In genomic region chr3:24519368-24520100, GRCh38 we compare ENCODE assay signal across 9 cellular contexts. TPM values are rescaled to one million over a fixed set of nuclear protein-coding genes. Genes with fewer than 3 reads are reported as not detected.
A peak's percentile ranks its signal among the peaks of the same experiment; 100 is the strongest.
DNase-seq lines count a peak whose midpoint lies in the region; ATAC-seq and TF ChIP-seq lines count a peak whose summit lies in the region.
"Had no signal": no experiment of that assay in that cellular context is flagged by ENCODE, and none has a peak within 500 bp of the region (broad histone marks: within the 10 kb centered on the region; RNA-seq: fewer than 3 reads in every experiment).

No MANE protein-coding gene starts in this region.

- H3K9me2 ChIP-seq in hepatocyte (replicated peaks; ENCODE audit: insufficient read depth): no peaks in the 10 kb centered on the region

- WGBS in hepatocyte (ENCODE audit: low lambda C conversion rate, missing lambda C conversion rate): 61% methylated on average over 15 of the region's 15 CpGs

- H3K36me3 Mint-ChIP-seq in Caco-2 (ENCODE audit: insufficient read depth, unreplicated experiment): no peaks in the 10 kb centered on the region

- no peaks in the 10 kb centered on the region for H3K9me3 Mint-ChIP-seq in Caco-2 (ENCODE audit: unreplicated experiment)

- intact Hi-C loops in Caco-2 (cut with micrococcal nuclease; ENCODE audit: unreplicated experiment): loop anchor here (2.0 to 5.0 kb wide), 2 partner anchors 121 to 163 kb away; no protein-coding TSS in a partner anchor

- DNase-seq in Caco-2 (no peak), hepatocyte (ENCODE audit: low spot score) (no peak), NCI-H1694 treated with DMSO at 0.1 percent for 48 hours (lab: John Stamatoyannopoulos, UW) (no peak), anterior cingulate cortex (lab: John Stamatoyannopoulos, UW) (no peak), NCI-H524 (lab: John Stamatoyannopoulos, UW) (no peak), NCI-H1930 (lab: John Stamatoyannopoulos, UW) (no peak)
- DNase-seq: activated naive CD4-positive, alpha-beta T cell treated with anti-CD3 and anti-CD28 coated beads, Interleukin-2, amount 50 U/mL, for 16 hours had no signal

- no peaks in the 10 kb centered on the region for H3K27me3 Mint-ChIP-seq in Caco-2 (ENCODE audit: insufficient read depth, unreplicated experiment)

- H3K27ac Mint-ChIP-seq in Caco-2 (ENCODE audit: unreplicated experiment): no peak overlapping the region

- peaks cover 36% of the 10 kb centered on the region for H3K4me1 ChIP-seq in Caco-2
- peaks cover 28% of the 10 kb centered on the region for H3K4me1 ChIP-seq in hepatocyte (ENCODE audit: insufficient read depth)

- no peaks in the 10 kb centered on the region for H3K9me3 ChIP-seq in Caco-2
- H3K9me3 ChIP-seq in hepatocyte (ENCODE audit: low read depth): no peaks in the 10 kb centered on the region

- peaks cover 32% of the 10 kb centered on the region for H3K4me1 Mint-ChIP-seq in Caco-2 (ENCODE audit: low read depth, unreplicated experiment)

- H3K4me3 ChIP-seq in Caco-2 (ENCODE audit: low read depth, low read length): no peak overlapping the region
- no peak overlapping the region for H3K4me3 ChIP-seq in hepatocyte

- TF ChIP-seq CTCF in Caco-2 (IDR thresholded peaks at IDR 0.05; ENCODE audit: insufficient read depth in 1 of 2, low read depth in 1 of 2, low read length in 1 of 2, severe bottlenecking in 1 of 2, unreplicated experiment in 1 of 2) (no peak), hepatocyte (IDR thresholded peaks at IDR 0.05; ENCODE audit: poor library complexity) (no peak)

- H3K27me3 ChIP-seq in Caco-2 (replicated peaks; ENCODE audit: control insufficient read depth, insufficient read depth, low read length): no peaks in the 10 kb centered on the region
- H3K27me3 ChIP-seq in hepatocyte: no peaks in the 10 kb centered on the region

- POLR2A ChIA-PET in Caco-2 (lab: Charles Lee): no interaction called here

- peak overlapping the region; percentile 8 for H2AFZ ChIP-seq in hepatocyte

- H3K36me3 ChIP-seq in Caco-2 (ENCODE audit: control insufficient read depth, insufficient read depth, low read length) (no peaks in the 10 kb centered on the region), hepatocyte (replicated peaks; ENCODE audit: insufficient read depth, low read depth) (no peaks in the 10 kb centered on the region)

- H3K27ac ChIP-seq in hepatocyte: peak overlapping the region; percentile 95

- peak overlapping the region; percentile 79 for H3K4me3 Mint-ChIP-seq in Caco-2 (ENCODE audit: unreplicated experiment)

- H4K20me1 ChIP-seq in hepatocyte (ENCODE audit: insufficient read depth, poor library complexity, severe bottlenecking): no peaks in the 10 kb centered on the region

- CTCF ChIA-PET in Caco-2 (lab: Charles Lee): no interaction called here

- no TSS peak for BruUV-seq in Caco-2 (replicated peaks; lab: Mats Ljungman, UMichigan)

- ATAC-seq in GM21381 (IDR thresholded peaks at IDR 0.05; ENCODE audit: unreplicated experiment) (peak; percentile 47), HG03442 (IDR thresholded peaks at IDR 0.05; ENCODE audit: unreplicated experiment) (peak; percentile 55)

- peak overlapping the region; percentile 94 for H3K4me2 ChIP-seq in hepatocyte

- H3K79me2 ChIP-seq in hepatocyte: no peaks in the 10 kb centered on the region

RNA-seq across cellular contexts. Expression of gene THRB, which starts 24.9 kb away (rescaled TPM):
- total RNA-seq in Caco-2 (2022): 17.5 and 19.4 TPM in 2 replicates
- total RNA-seq in hepatocyte: 60.0 and 66.4 TPM in 2 replicates
- polyA plus RNA-seq in hepatocyte: 26.8 and 28.1 TPM in 2 replicates
